11 cellular contexts compared by ENCODE assay signal in the genomic region with DNA sequence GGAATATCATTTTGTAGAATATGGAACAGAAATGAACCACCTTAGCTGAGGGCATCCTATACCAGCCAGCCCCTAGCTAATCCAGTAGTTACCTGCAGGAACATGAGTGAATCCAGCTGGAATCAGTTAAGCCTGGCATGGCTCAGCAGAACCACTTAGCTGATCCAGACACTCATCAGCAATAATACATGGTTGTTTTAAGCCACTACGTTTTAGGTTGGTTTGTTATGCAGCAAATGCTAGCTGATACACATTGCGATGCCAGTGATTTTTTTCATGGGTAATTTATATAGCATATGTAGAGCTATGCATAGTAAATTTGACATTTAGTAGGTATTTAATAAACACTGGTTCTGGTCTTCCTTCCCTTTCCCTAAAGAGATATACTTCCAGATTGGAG.
"Had no signal": no experiment of that assay in that cellular context is flagged by ENCODE, and none has a peak within 500 bp of the region (broad histone marks: within the 10 kb centered on the region; RNA-seq: fewer than 3 reads in every experiment).

No MANE protein-coding gene starts in this region.

- H3K9me3 ChIP-seq: HAP-1 had no signal

- H3K9ac ChIP-seq: GM23248 had no signal

- H3K4me3 ChIP-seq: GM23248, GM23338, HAP-1 had no signal

- FAIRE-seq: H1, H54 had no signal

- H3K36me3 ChIP-seq: HAP-1 had no signal

- ATAC-seq: GM23338, HCT116 had no signal

- H3K4me1 ChIP-seq: HAP-1 had no signal

- H3K27ac ChIP-seq: GM23248 had no signal

- H2AFZ ChIP-seq: GM23248, GM23338 had no signal

- DNase-seq: GM23248, GOT3, H7, H9, HCEC 1CT, HFFc6 had no signal

- H3K4me2 ChIP-seq: GM23338 had no signal
